Comparison of ENCODE assay signal across 11 cellular contexts in genomic region chr2:74201596-74201995, GRCh38. TPM values are rescaled to one million over a fixed set of nuclear protein-coding genes. Genes with fewer than 3 reads are reported as not detected.
A peak's percentile ranks its signal among the peaks of the same experiment; 100 is the strongest.
DNase-seq lines count a peak whose midpoint lies in the region; ATAC-seq and TF ChIP-seq lines count a peak whose summit lies in the region.
"Had no signal": no experiment of that assay in that cellular context is flagged by ENCODE, and none has a peak within 500 bp of the region (broad histone marks: within the 10 kb centered on the region; RNA-seq: fewer than 3 reads in every experiment).

No MANE protein-coding gene starts in this region.

- DNase-seq in heart left ventricle: peak in 1 of 5 donors; percentile 34
- no peak for DNase-seq in cardiac septum (ENCODE audit: low spot score)
- DNase-seq in activated CD4-positive, alpha-beta memory T cell treated with anti-CD3 and anti-CD28 coated beads for 36 hours: no peak
- DNase-seq in foreskin fibroblast: peak; percentile 52 to 73
- DNase-seq in uterus: peak in 1 of 2 donors; percentile 67
- no peak for DNase-seq in SKM-1 (lab: John Stamatoyannopoulos, UW; ENCODE audit: unreplicated experiment)
- DNase-seq: DMS 273 treated with DMSO at 0.1 percent for 48 hours; OCI-M1; stimulated activated CD4-positive, alpha-beta T cell treated with anti-CD3 and anti-CD28 coated beads, Interleukin-15, amount 100 ng/mL, for 24 hours had no signal

- TF ChIP-seq POLR2A in heart left ventricle (IDR thresholded peaks at IDR 0.05) (no peak), uterus (IDR thresholded peaks at IDR 0.05) (no peak)

- TF ChIP-seq CTCF in heart left ventricle (IDR thresholded peaks at IDR 0.05) (no peak), foreskin fibroblast (IDR thresholded peaks at IDR 0.05; ENCODE audit: low read depth, low read length) (no peak), uterus (IDR thresholded peaks at IDR 0.05) (no peak)

- peaks cover 0 to 82% (median 35%) of the 10 kb centered on the region in 12 donors for H3K4me1 ChIP-seq in heart left ventricle
- peaks cover 0 to 7% of the 10 kb centered on the region in 2 donors for H3K4me1 ChIP-seq in uterus

- H3K9me3 Mint-ChIP-seq in activated CD4-positive, alpha-beta memory T cell treated with anti-CD3 and anti-CD28 coated beads for 36 hours: no peaks in the 10 kb centered on the region

- peak; percentile 23 to 48 (median 39) for ATAC-seq in heart left ventricle
- no peak for ATAC-seq in HG03520 (IDR thresholded peaks at IDR 0.05; ENCODE audit: unreplicated experiment)
- ATAC-seq in GM19328 (IDR thresholded peaks at IDR 0.05; ENCODE audit: unreplicated experiment): no peak

- H3K4me3 Mint-ChIP-seq in activated CD4-positive, alpha-beta memory T cell treated with anti-CD3 and anti-CD28 coated beads for 36 hours: peak overlapping the region; percentile 99

- H3K27ac Mint-ChIP-seq in activated CD4-positive, alpha-beta memory T cell treated with anti-CD3 and anti-CD28 coated beads for 36 hours: peak overlapping the region; percentile 100

- H3K27me3 ChIP-seq in heart left ventricle (no peaks in the 10 kb centered on the region), uterus (no peaks in the 10 kb centered on the region)

- POLR2A ChIA-PET in activated CD4-positive, alpha-beta memory T cell treated with anti-CD3 and anti-CD28 coated beads for 36 hours (lab: Charles Lee): interaction anchor here (6.4 kb wide), 1 partner anchor 22 kb away, joined by 124 read pairs; the partner anchor contains the start of gene MOB1A

- WGBS in heart left ventricle, 4 donors: 5 to 19% (median 14%) methylated on average over 1 of the region's 1 CpG

- H3K4me3 ChIP-seq in heart left ventricle: peak overlapping the region in 2 of 12 donors; percentile 4 to 74
- H3K4me3 ChIP-seq in foreskin fibroblast (ENCODE audit: low read depth in 1 of 2, low read length in 2 of 2): peak overlapping the region; percentile 1 to 95
- H3K4me3 ChIP-seq in uterus: no peak overlapping the region

- H3K36me3 ChIP-seq in heart left ventricle: peaks cover 0 to 8% (median 0%) of the 10 kb centered on the region in 9 donors
- H3K36me3 ChIP-seq in uterus: no peaks in the 10 kb centered on the region

- H3K4me1 Mint-ChIP-seq in activated CD4-positive, alpha-beta memory T cell treated with anti-CD3 and anti-CD28 coated beads for 36 hours (ENCODE audit: low read depth): peaks cover 68% of the 10 kb centered on the region

- H3K27me3 Mint-ChIP-seq in activated CD4-positive, alpha-beta memory T cell treated with anti-CD3 and anti-CD28 coated beads for 36 hours: peaks cover 2% of the 10 kb centered on the region

- H3K9me3 ChIP-seq in heart left ventricle: no peaks in the 10 kb centered on the region
- no peaks in the 10 kb centered on the region for H3K9me3 ChIP-seq in uterus

- intact Hi-C loops in heart left ventricle (cut with DNase I): no loop called here
- intact Hi-C loops in cardiac septum (cut with DNase I): no loop called here
- intact Hi-C loops in activated CD4-positive, alpha-beta memory T cell treated with anti-CD3 and anti-CD28 coated beads for 36 hours (cut with micrococcal nuclease): no loop called here
- intact Hi-C loops in uterus (cut with DNase I; ENCODE audit: low total_unique reads): no loop called here

- CTCF ChIA-PET in activated CD4-positive, alpha-beta memory T cell treated with anti-CD3 and anti-CD28 coated beads for 36 hours (lab: Charles Lee): interaction anchor here (0.7 to 1.8 kb wide), 2 partner anchors 23 to 378 kb away, joined by 3 to 5 read pairs; partner anchors contain the start of gene MOB1A

- H3K27ac ChIP-seq in heart left ventricle (peak overlapping the region in 10 of 12 donors; percentile 19 to 99 (median 52)), uterus (peak overlapping the region; percentile 56 to 91)

- H3K36me3 Mint-ChIP-seq in activated CD4-positive, alpha-beta memory T cell treated with anti-CD3 and anti-CD28 coated beads for 36 hours: peaks cover 71% of the 10 kb centered on the region

RNA-seq across cellular contexts. Expression of gene MTHFD2, which starts 3.2 kb away (rescaled TPM):
- total RNA-seq in heart left ventricle (10 to 100 TPM; 13.0 to 40.5 (median 17.5) TPM), cardiac septum (26.8 TPM), uterus (10 to 100 TPM; 32.0 to 55.5 (median 42.3) TPM)
- 10 to 100 TPM; 12.9 to 27.6 TPM for polyA plus RNA-seq in heart left ventricle
- 100 to 1,000 TPM; 518 to 525 TPM for total RNA-seq in activated CD4-positive, alpha-beta memory T cell treated with anti-CD3 and anti-CD28 coated beads for 36 hours

RNA-seq across cellular contexts. Expression of gene MOB1A, which starts 22.9 kb away (rescaled TPM):
- 100 to 1,000 TPM in 1 of 9 donors, 10 to 100 TPM in 8; 42.2 to 104 (median 55.4) TPM for total RNA-seq in heart left ventricle
- polyA plus RNA-seq in heart left ventricle: 10 to 100 TPM; 15.0 to 33.8 TPM
- total RNA-seq in cardiac septum: 66.9 TPM
- total RNA-seq in activated CD4-positive, alpha-beta memory T cell treated with anti-CD3 and anti-CD28 coated beads for 36 hours: 100 to 1,000 TPM; 159 to 170 TPM
- total RNA-seq in uterus: 100 to 1,000 TPM in 2 of 4 donors, 10 to 100 TPM in 2; 63.0 to 161 (median 95.3) TPM

RNA-seq across cellular contexts. Expression of gene BOLA3, which starts 53.9 kb away (rescaled TPM):
- total RNA-seq in heart left ventricle: 100 to 1,000 TPM in 1 of 9 donors, 10 to 100 TPM in 8; 52.2 to 165 (median 65.3) TPM
- 100 to 1,000 TPM in 1 of 2 donors, 10 to 100 TPM in 1; 56.0 to 242 TPM for polyA plus RNA-seq in heart left ventricle
- total RNA-seq in cardiac septum: 69.5 TPM
- 10 to 100 TPM; 97.2 to 99.8 TPM for total RNA-seq in activated CD4-positive, alpha-beta memory T cell treated with anti-CD3 and anti-CD28 coated beads for 36 hours
- total RNA-seq in uterus: 10 to 100 TPM in 3 of 4 donors, 1 to 10 TPM in 1; 9.1 to 54.4 (median 16.1) TPM

Comparison
In these comparisons a context has a peak if more than half of its experiments do, and no peak if none do; other contexts are left out.
1. ATAC-seq: peak in heart left ventricle (4 of 4); none in HG03520 (single experiment) and GM19328 (single experiment).
2. DNase-seq: peak in foreskin fibroblast (2 of 2); none in cardiac septum (single experiment), activated CD4-positive, alpha-beta memory T cell treated with anti-CD3 and anti-CD28 coated beads for 36 hours (single experiment) and SKM-1 (single experiment).
3. H3K4me3 ChIP-seq: peak in foreskin fibroblast (2 of 2); none in uterus (0 of 2).
4. RNA of gene MTHFD2, which starts 3.2 kb away (total RNA-seq): 518 to 525 TPM in activated CD4-positive, alpha-beta memory T cell treated with anti-CD3 and anti-CD28 coated beads for 36 hours; 32.0 to 55.5 TPM in uterus, 26.8 TPM in cardiac septum (single experiment) and 13.0 to 40.5 TPM in heart left ventricle; every median in the first group is over 4 times any median in the second.